Comparison of ENCODE assay signal across 25 cellular contexts in the genomic region with DNA sequence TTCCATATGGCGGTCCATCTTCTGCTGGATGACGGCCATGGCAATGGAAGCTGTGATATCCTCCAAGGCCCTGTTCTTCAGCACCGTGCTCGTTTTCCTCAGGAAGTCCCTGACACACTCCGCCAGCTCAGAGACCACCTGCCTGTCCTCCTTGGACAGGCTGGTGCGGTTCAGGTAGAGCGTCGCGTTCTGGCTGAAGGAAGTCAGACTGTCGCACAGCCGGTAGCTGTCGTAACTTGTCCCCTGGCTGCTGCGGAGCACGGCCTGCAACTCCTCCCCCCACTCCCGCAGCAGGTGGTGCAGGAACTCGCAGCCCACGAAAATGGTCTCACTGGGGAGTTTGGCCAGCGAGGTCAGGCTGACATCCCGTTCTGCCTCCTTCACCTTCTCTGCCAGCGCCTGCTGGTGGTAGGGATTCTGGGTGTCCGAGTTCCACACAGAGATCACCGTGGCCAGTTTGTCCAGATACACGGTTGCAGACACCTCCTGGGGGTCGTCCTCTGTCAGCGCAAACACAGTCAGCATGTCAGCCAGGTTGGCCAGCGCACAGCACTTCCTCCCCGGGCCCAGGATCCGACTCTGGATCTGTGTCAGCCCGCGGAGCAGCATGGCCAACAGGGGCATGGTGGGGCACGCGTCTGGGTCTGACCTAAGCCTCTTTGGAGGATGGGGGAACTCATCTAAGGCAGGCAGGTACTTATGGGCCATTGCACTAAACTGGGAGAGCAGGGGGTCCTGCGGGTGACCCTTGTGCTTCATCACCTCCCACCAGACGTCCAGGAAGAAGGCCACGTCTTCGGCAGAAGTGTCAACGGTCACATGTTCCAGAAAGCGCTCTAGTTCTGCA.
"Had no signal": no experiment of that assay in that cellular context is flagged by ENCODE, and none has a peak within 500 bp of the region (broad histone marks: within the 10 kb centered on the region; RNA-seq: fewer than 3 reads in every experiment).

No MANE protein-coding gene starts in this region.

- H3K27ac ChIP-seq: breast epithelium, KMS-11, Peyer's patch had no signal

- H3K27me3 ChIP-seq: breast epithelium, Peyer's patch had no signal

- H3K4me3 Mint-ChIP-seq: activated CD8-positive, alpha-beta T cell treated with anti-CD3 and anti-CD28 coated beads, Interleukin-2, amount 10 ng/mL, durations not matched to agents 7 days and 5 days; activated naive CD8-positive, alpha-beta T cell treated with anti-CD3 and anti-CD28 coated beads, Interleukin-2, amount 10 ng/mL, durations not matched to agents 7 days and 5 days; T-helper 1 cell treated with Interleukin-12 subunit alpha and Interleukin-12 subunit beta and Interleukin-4 antibody, amounts not matched to agents 30 μg/mL and 1 μg/mL, for 36 hours; WTC11 had no signal

- H3K27ac Mint-ChIP-seq: activated CD8-positive, alpha-beta T cell treated with anti-CD3 and anti-CD28 coated beads, Interleukin-2, amount 10 ng/mL, durations not matched to agents 7 days and 5 days; activated naive CD8-positive, alpha-beta T cell treated with anti-CD3 and anti-CD28 coated beads, Interleukin-2, amount 10 ng/mL, durations not matched to agents 7 days and 5 days; T-helper 1 cell treated with Interleukin-12 subunit alpha and Interleukin-12 subunit beta and Interleukin-4 antibody, amounts not matched to agents 30 μg/mL and 1 μg/mL, for 36 hours; WTC11 had no signal

- ATAC-seq: activated CD8-positive, alpha-beta T cell treated with anti-CD3 and anti-CD28 coated beads, Interleukin-2, amount 10 ng/mL, durations not matched to agents 7 days and 5 days; WTC11 had no signal

- H3K4me3 ChIP-seq: breast epithelium, Peyer's patch had no signal

- H3K27me3 Mint-ChIP-seq: activated naive CD8-positive, alpha-beta T cell treated with anti-CD3 and anti-CD28 coated beads, Interleukin-2, amount 10 ng/mL, durations not matched to agents 7 days and 5 days had no signal

- H3K9ac ChIP-seq: KMS-11 had no signal

- DNase-seq: activated CD4-positive, alpha-beta T cell treated with anti-CD3 and anti-CD28 coated beads for 48 hours; activated CD4-positive, alpha-beta T cell treated with anti-CD3 and anti-CD28 coated beads, Interleukin-2, amount 50 U/mL, for 4 hours; activated CD4-positive, CD25-positive, alpha-beta regulatory T cell treated with anti-CD3 and anti-CD28 coated beads, Interleukin-2, amount 50 U/mL, for 72 hours; activated CD8-positive, alpha-beta memory T cell treated with anti-CD3 and anti-CD28 coated beads, Interleukin-2, amount 50 U/mL, for 48 hours; activated CD8-positive, alpha-beta T cell treated with anti-CD3 and anti-CD28 coated beads, Interleukin-2, amount 10 ng/mL, durations not matched to agents 7 days and 5 days; activated naive CD4-positive, alpha-beta T cell treated with anti-CD3 and anti-CD28 coated beads, Interleukin-2, amount 50 U/mL, for 16 hours; activated naive CD8-positive, alpha-beta T cell treated with anti-CD3 and anti-CD28 coated beads, Interleukin-2, amount 10 ng/mL, durations not matched to agents 7 days and 5 days; activated T-cell treated with anti-CD3 and anti-CD28 coated beads, Interleukin-2, amount 50 U/mL, for 1 hour; aorta; NCI-H1092; NCI-H1417; NCI-H2029 treated with DMSO at 0.1 percent for 48 hours; NCI-H345; NCI-H510A; NCI-H526 treated with DMSO at 0.1 percent for 48 hours; NCI-H82; NK-92 treated with Interleukin-12 subunit alpha and Interleukin-12 subunit beta, amount 100 ng/mL, for 24 hours; OCI-M1; Peyer's patch; SHP77 treated with DMSO at 0.1 percent for 48 hours; T-helper 9 cell had no signal

- H3K4me2 ChIP-seq: KMS-11 had no signal

- H3K9me3 ChIP-seq: breast epithelium, Peyer's patch had no signal
